Comparison of ENCODE assay signal across 8 cellular contexts in genomic region chr9:128892223-128892892, GRCh38. TPM values are rescaled to one million over a fixed set of nuclear protein-coding genes. Genes with fewer than 3 reads are reported as not detected.
A peak's percentile ranks its signal among the peaks of the same experiment; 100 is the strongest.
DNase-seq lines count a peak whose midpoint lies in the region; ATAC-seq lines count a peak whose summit lies in the region.

No MANE protein-coding gene starts in this region.

- H3K36me3 ChIP-seq in skeletal muscle satellite cell (ENCODE audit: insufficient read depth, low read length): peaks cover 66% of the 10 kb centered on the region

- H3K9me3 ChIP-seq in right cardiac atrium (ENCODE audit: control insufficient read depth, low read length) (no peaks in the 10 kb centered on the region), skeletal muscle satellite cell (replicated peaks; ENCODE audit: low read length) (no peaks in the 10 kb centered on the region)

- H3K4me1 ChIP-seq in right cardiac atrium (ENCODE audit: control insufficient read depth, insufficient read depth, low read length): peaks cover 20% of the 10 kb centered on the region
- peaks cover 46% of the 10 kb centered on the region for H3K4me1 ChIP-seq in skeletal muscle satellite cell (ENCODE audit: control insufficient read depth, insufficient read depth, low read length)

- no peak overlapping the region for H3K4me3 ChIP-seq in right cardiac atrium (ENCODE audit: low read length)
- peak overlapping the region; percentile 50 for H3K4me3 ChIP-seq in skeletal muscle satellite cell (ENCODE audit: low read length)

- DNase-seq in SIG-M5 treated with dmso at 0.1 percent for 504 hours (lab: John Stamatoyannopoulos, UW; ENCODE audit: unreplicated experiment): peak; percentile 31
- no peak for DNase-seq in SIG-M5 (lab: John Stamatoyannopoulos, UW)
- peak in 55 of 56 donors; percentile 50 to 98 (median 91) for DNase-seq in amygdala (lab: John Stamatoyannopoulos, UW)
- peak; percentile 95 to 97 (median 96) for DNase-seq in right cardiac atrium
- no peak for DNase-seq in NCI-H1694 (lab: John Stamatoyannopoulos, UW)

- 39% methylated on average over 17 of the region's 17 CpGs for WGBS in right cardiac atrium

- peak overlapping the region; percentile 33 for H3K27ac ChIP-seq in right cardiac atrium (ENCODE audit: low read length)

- ATAC-seq in right cardiac atrium (peak; percentile 97 to 98), HG03442 (IDR thresholded peaks at IDR 0.05; ENCODE audit: unreplicated experiment) (no peak), GM18907 (IDR thresholded peaks at IDR 0.05; ENCODE audit: unreplicated experiment) (no peak)

- intact Hi-C loops in right cardiac atrium (cut with DNase I): no loop called here

- H3K27me3 ChIP-seq in right cardiac atrium (ENCODE audit: control insufficient read depth, insufficient read depth): no peaks in the 10 kb centered on the region
- H3K27me3 ChIP-seq in skeletal muscle satellite cell (ENCODE audit: control insufficient read depth, insufficient read depth, low read length): no peaks in the 10 kb centered on the region

- peak overlapping the region; percentile 75 for H3K9ac ChIP-seq in skeletal muscle satellite cell (ENCODE audit: low read depth, low read length)

- peak overlapping the region; percentile 64 for H3K4me2 ChIP-seq in skeletal muscle satellite cell (ENCODE audit: low read length)

RNA-seq across cellular contexts. Expression of gene LRRC8A, which starts 10.4 kb away (rescaled TPM):
- 10 to 100 TPM; 22.5 to 49.8 (median 26.3) TPM for total RNA-seq in right cardiac atrium
- polyA plus RNA-seq in right cardiac atrium: 28.3 TPM
- total RNA-seq in skeletal muscle satellite cell (2012; rRNA removed): 30.2 and 36.7 TPM in 2 replicates

RNA-seq across cellular contexts. Expression of gene KYAT1, which starts 10.6 kb away (rescaled TPM):
- 10 to 100 TPM; 10.1 to 18.0 (median 14.0) TPM for total RNA-seq in right cardiac atrium
- 14.7 TPM for polyA plus RNA-seq in right cardiac atrium
- total RNA-seq in skeletal muscle satellite cell (2012; rRNA removed): 6.1 and 8.3 TPM in 2 replicates

RNA-seq across cellular contexts. Expression of gene PHYHD1, which starts 28.4 kb away (rescaled TPM):
- 10 to 100 TPM; 30.4 to 64.4 (median 38.0) TPM for total RNA-seq in right cardiac atrium
- polyA plus RNA-seq in right cardiac atrium: 57.8 TPM
- 4.8 and 7.9 TPM in 2 replicates for total RNA-seq in skeletal muscle satellite cell (2012; rRNA removed)

RNA-seq across cellular contexts. Expression of gene DOLK, which starts 55.0 kb away (rescaled TPM):
- 10 to 100 TPM; 10.0 to 11.8 (median 11.2) TPM for total RNA-seq in right cardiac atrium
- polyA plus RNA-seq in right cardiac atrium: 9.6 TPM
- total RNA-seq in skeletal muscle satellite cell (2012; rRNA removed): 19.0 and 22.3 TPM in 2 replicates

RNA-seq across cellular contexts. Expression of gene NUP188, which starts 55.1 kb away (rescaled TPM):
- total RNA-seq in right cardiac atrium: 10 to 100 TPM; 16.1 to 24.6 (median 17.8) TPM
- 9.8 TPM for polyA plus RNA-seq in right cardiac atrium
- 42.6 and 47.2 TPM in 2 replicates for total RNA-seq in skeletal muscle satellite cell (2012; rRNA removed)

Comparison
In these comparisons a context has a peak if more than half of its experiments do, and no peak if none do; other contexts are left out.
1. DNase-seq: peak in SIG-M5 treated with dmso at 0.1 percent for 504 hours (single experiment), amygdala (55 of 56) and right cardiac atrium (3 of 3); none in SIG-M5 (single experiment) and NCI-H1694 (single experiment).
2. ATAC-seq: peak in right cardiac atrium (2 of 2); none in HG03442 (single experiment) and GM18907 (single experiment).